1 cellular context compared by ENCODE assay signal in the genomic region with DNA sequence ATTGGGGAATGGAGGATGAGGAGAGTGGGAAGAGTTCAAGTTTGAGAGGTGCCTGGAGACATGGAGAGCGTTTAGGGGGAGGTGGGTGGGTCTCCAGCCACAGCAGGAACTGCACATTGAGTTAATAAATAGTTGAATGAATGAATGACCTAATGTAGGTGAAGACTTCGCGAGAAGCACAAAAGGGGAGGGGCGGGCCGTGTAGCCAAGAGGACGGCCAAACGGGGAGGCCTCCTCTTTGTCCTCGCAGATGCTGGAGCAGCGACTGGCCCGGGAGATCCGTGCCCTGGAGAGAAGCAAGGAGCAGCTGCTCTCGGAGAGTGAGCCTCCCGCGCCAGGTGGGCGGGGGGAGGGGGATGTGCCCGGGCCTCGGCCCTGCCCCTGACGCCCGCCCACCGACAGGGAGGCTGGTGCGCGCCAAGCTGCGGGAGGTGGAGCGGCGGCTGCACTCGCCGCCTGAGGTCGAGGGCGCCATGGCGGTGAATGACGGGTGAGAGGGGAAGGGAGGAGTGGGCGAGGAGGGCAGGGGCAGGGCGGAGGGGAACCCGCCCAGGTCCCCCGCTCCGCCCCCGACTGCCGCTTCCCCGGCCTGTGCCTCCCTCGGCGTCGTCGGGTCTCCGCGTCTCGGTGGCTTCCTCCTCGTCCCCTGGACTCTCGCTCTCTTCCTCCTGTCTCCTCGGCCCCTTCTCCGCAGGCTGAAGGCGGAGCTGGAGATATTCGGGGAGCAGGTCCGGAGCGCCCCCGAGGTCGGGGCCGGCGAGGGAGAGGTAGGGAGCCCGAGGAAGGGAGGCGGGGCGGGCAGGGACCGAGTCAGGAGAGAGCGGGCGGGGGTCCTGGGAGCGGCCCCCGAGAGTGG.
TF ChIP-seq lines count a peak whose summit lies in the region.

No MANE protein-coding gene starts in this region.

TF ChIP-seq in GM12878, 131 proteins besides CTCF, POLR2A, EP300 and RAD21 (continued from another document and continues in another):
- TF ChIP-seq, protein P1, sequence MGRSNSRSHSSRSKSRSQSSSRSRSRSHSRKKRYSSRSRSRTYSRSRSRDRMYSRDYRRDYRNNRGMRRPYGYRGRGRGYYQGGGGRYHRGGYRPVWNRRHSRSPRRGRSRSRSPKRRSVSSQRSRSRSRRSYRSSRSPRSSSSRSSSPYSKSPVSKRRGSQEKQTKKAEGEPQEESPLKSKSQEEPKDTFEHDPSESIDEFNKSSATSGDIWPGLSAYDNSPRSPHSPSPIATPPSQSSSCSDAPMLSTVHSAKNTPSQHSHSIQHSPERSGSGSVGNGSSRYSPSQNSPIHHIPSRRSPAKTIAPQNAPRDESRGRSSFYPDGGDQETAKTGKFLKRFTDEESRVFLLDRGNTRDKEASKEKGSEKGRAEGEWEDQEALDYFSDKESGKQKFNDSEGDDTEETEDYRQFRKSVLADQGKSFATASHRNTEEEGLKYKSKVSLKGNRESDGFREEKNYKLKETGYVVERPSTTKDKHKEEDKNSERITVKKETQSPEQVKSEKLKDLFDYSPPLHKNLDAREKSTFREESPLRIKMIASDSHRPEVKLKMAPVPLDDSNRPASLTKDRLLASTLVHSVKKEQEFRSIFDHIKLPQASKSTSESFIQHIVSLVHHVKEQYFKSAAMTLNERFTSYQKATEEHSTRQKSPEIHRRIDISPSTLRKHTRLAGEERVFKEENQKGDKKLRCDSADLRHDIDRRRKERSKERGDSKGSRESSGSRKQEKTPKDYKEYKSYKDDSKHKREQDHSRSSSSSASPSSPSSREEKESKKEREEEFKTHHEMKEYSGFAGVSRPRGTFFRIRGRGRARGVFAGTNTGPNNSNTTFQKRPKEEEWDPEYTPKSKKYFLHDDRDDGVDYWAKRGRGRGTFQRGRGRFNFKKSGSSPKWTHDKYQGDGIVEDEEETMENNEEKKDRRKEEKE (IDR thresholded peaks at IDR 0.05), result no peak
- TF ChIP-seq SP1 (IDR thresholded peaks at IDR 0.05; ENCODE audit: low read depth, low read length) (no peak), NR2F1 (conservative IDR thresholded peaks at IDR 0.05) (peak; percentile 60), KAT2A (conservative IDR thresholded peaks at IDR 0.05; ENCODE audit: control insufficient read depth, low read depth, low read length) (no peak), TCF7 (IDR thresholded peaks at IDR 0.05; ENCODE audit: borderline replicate concordance) (no peak), SUZ12 (IDR thresholded peaks at IDR 0.05; ENCODE audit: unreplicated experiment) (no peak), FOS (IDR thresholded peaks at IDR 0.05; ENCODE audit: borderline replicate concordance, extremely low read depth, insufficient read length) (no peak), HDGF (IDR thresholded peaks at IDR 0.05) (no peak), HCFC1 (IDR thresholded peaks at IDR 0.05; ENCODE audit: low read length) (no peak), EGR1 (IDR thresholded peaks at IDR 0.05; ENCODE audit: borderline replicate concordance in 1 of 2, low read depth in 2 of 2, low read length in 2 of 2) (peak in 1 of 2 experiments; percentile 77; a peak in 2 of 3 replicates), ASH2L (IDR thresholded peaks at IDR 0.05; ENCODE audit: borderline replicate concordance, low read depth) (no peak), SMC3 (IDR thresholded peaks at IDR 0.05; ENCODE audit: borderline replicate concordance, low read length) (no peak), NR2C1 (IDR thresholded peaks at IDR 0.05) (no peak), ZSCAN29 (IDR thresholded peaks at IDR 0.05) (no peak), ZNF24 (IDR thresholded peaks at IDR 0.05) (peak; percentile 89), EZH2 (IDR thresholded peaks at IDR 0.05; ENCODE audit: borderline replicate concordance, control insufficient read depth, low read depth, low read length) (no peak), BCL11A (IDR thresholded peaks at IDR 0.05; ENCODE audit: low read depth, low read length) (no peak), ETV6 (conservative IDR thresholded peaks at IDR 0.05 in 1 of 2, IDR thresholded peaks at IDR 0.05 in 1 of 2; ENCODE audit: borderline replicate concordance in 1 of 2, low read depth in 1 of 2) (no peak), MTA2 (IDR thresholded peaks at IDR 0.05; ENCODE audit: low read depth) (no peak), JUND (IDR thresholded peaks at IDR 0.05; ENCODE audit: low read depth, low read length) (no peak), TBL1XR1 (IDR thresholded peaks at IDR 0.05; ENCODE audit: low read depth, low read length) (no peak), MEF2A (IDR thresholded peaks at IDR 0.05; ENCODE audit: insufficient read depth, low read depth, low read length) (no peak), ZNF274 (IDR thresholded peaks at IDR 0.05; ENCODE audit: insufficient read depth, insufficient read length) (no peak), JUNB (IDR thresholded peaks at IDR 0.05) (no peak), STAT3 (IDR thresholded peaks at IDR 0.05; ENCODE audit: low read depth, low read length) (no peak)
- TF ChIP-seq, protein P2, sequence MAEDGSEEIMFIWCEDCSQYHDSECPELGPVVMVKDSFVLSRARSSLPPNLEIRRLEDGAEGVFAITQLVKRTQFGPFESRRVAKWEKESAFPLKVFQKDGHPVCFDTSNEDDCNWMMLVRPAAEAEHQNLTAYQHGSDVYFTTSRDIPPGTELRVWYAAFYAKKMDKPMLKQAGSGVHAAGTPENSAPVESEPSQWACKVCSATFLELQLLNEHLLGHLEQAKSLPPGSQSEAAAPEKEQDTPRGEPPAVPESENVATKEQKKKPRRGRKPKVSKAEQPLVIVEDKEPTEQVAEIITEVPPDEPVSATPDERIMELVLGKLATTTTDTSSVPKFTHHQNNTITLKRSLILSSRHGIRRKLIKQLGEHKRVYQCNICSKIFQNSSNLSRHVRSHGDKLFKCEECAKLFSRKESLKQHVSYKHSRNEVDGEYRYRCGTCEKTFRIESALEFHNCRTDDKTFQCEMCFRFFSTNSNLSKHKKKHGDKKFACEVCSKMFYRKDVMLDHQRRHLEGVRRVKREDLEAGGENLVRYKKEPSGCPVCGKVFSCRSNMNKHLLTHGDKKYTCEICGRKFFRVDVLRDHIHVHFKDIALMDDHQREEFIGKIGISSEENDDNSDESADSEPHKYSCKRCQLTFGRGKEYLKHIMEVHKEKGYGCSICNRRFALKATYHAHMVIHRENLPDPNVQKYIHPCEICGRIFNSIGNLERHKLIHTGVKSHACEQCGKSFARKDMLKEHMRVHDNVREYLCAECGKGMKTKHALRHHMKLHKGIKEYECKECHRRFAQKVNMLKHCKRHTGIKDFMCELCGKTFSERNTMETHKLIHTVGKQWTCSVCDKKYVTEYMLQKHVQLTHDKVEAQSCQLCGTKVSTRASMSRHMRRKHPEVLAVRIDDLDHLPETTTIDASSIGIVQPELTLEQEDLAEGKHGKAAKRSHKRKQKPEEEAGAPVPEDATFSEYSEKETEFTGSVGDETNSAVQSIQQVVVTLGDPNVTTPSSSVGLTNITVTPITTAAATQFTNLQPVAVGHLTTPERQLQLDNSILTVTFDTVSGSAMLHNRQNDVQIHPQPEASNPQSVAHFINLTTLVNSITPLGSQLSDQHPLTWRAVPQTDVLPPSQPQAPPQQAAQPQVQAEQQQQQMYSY (CRISPR knock-in tag; IDR thresholded peaks at IDR 0.05), result no peak
- TF ChIP-seq, protein P3, sequence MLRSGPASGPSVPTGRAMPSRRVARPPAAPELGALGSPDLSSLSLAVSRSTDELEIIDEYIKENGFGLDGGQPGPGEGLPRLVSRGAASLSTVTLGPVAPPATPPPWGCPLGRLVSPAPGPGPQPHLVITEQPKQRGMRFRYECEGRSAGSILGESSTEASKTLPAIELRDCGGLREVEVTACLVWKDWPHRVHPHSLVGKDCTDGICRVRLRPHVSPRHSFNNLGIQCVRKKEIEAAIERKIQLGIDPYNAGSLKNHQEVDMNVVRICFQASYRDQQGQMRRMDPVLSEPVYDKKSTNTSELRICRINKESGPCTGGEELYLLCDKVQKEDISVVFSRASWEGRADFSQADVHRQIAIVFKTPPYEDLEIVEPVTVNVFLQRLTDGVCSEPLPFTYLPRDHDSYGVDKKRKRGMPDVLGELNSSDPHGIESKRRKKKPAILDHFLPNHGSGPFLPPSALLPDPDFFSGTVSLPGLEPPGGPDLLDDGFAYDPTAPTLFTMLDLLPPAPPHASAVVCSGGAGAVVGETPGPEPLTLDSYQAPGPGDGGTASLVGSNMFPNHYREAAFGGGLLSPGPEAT (IDR thresholded peaks at IDR 0.05; ENCODE audit: low read depth), result peak; percentile 34; the same call in 1 of the 2 replicates
- TF ChIP-seq, protein P4, sequence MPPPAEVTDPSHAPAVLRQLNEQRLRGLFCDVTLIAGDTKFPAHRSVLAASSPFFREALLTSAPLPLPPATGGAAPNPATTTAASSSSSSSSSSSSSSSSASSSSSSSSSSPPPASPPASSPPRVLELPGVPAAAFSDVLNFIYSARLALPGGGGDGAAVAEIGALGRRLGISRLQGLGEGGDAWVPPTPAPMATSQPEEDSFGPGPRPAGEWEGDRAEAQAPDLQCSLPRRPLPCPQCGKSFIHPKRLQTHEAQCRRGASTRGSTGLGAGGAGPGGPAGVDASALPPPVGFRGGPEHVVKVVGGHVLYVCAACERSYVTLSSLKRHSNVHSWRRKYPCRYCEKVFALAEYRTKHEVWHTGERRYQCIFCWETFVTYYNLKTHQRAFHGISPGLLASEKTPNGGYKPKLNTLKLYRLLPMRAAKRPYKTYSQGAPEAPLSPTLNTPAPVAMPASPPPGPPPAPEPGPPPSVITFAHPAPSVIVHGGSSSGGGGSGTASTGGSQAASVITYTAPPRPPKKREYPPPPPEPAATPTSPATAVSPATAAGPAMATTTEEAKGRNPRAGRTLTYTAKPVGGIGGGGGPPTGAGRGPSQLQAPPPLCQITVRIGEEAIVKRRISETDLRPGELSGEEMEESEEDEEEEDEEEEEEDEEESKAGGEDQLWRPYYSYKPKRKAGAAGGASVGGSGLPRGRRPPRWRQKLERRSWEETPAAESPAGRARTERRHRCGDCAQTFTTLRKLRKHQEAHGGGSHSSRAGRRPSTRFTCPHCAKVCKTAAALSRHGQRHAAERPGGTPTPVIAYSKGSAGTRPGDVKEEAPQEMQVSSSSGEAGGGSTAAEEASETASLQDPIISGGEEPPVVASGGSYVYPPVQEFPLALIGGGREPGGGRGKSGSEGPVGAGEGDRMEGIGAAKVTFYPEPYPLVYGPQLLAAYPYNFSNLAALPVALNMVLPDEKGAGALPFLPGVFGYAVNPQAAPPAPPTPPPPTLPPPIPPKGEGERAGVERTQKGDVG (CRISPR knock-in tag; IDR thresholded peaks at IDR 0.05), result no peak
- TF ChIP-seq, protein P5, sequence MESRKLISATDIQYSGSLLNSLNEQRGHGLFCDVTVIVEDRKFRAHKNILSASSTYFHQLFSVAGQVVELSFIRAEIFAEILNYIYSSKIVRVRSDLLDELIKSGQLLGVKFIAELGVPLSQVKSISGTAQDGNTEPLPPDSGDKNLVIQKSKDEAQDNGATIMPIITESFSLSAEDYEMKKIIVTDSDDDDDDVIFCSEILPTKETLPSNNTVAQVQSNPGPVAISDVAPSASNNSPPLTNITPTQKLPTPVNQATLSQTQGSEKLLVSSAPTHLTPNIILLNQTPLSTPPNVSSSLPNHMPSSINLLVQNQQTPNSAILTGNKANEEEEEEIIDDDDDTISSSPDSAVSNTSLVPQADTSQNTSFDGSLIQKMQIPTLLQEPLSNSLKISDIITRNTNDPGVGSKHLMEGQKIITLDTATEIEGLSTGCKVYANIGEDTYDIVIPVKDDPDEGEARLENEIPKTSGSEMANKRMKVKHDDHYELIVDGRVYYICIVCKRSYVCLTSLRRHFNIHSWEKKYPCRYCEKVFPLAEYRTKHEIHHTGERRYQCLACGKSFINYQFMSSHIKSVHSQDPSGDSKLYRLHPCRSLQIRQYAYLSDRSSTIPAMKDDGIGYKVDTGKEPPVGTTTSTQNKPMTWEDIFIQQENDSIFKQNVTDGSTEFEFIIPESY (IDR thresholded peaks at IDR 0.05), result no peak
- TF ChIP-seq, protein P6, sequence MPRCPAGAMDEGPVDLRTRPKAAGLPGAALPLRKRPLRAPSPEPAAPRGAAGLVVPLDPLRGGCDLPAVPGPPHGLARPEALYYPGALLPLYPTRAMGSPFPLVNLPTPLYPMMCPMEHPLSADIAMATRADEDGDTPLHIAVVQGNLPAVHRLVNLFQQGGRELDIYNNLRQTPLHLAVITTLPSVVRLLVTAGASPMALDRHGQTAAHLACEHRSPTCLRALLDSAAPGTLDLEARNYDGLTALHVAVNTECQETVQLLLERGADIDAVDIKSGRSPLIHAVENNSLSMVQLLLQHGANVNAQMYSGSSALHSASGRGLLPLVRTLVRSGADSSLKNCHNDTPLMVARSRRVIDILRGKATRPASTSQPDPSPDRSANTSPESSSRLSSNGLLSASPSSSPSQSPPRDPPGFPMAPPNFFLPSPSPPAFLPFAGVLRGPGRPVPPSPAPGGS (IDR thresholded peaks at IDR 0.05; ENCODE audit: borderline replicate concordance, insufficient read depth, low read depth, low read length, poor library complexity, severe bottlenecking), result no peak
- TF ChIP-seq, protein P7, sequence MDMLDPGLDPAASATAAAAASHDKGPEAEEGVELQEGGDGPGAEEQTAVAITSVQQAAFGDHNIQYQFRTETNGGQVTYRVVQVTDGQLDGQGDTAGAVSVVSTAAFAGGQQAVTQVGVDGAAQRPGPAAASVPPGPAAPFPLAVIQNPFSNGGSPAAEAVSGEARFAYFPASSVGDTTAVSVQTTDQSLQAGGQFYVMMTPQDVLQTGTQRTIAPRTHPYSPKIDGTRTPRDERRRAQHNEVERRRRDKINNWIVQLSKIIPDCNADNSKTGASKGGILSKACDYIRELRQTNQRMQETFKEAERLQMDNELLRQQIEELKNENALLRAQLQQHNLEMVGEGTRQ (IDR thresholded peaks at IDR 0.05; ENCODE audit: borderline replicate concordance, low read depth, low read length), result no peak
- TF ChIP-seq, protein P8, sequence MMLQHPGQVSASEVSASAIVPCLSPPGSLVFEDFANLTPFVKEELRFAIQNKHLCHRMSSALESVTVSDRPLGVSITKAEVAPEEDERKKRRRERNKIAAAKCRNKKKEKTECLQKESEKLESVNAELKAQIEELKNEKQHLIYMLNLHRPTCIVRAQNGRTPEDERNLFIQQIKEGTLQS (IDR thresholded peaks at IDR 0.05; ENCODE audit: borderline replicate concordance, extremely low read depth, low read depth, low read length), result no peak
- TF ChIP-seq, protein P9, sequence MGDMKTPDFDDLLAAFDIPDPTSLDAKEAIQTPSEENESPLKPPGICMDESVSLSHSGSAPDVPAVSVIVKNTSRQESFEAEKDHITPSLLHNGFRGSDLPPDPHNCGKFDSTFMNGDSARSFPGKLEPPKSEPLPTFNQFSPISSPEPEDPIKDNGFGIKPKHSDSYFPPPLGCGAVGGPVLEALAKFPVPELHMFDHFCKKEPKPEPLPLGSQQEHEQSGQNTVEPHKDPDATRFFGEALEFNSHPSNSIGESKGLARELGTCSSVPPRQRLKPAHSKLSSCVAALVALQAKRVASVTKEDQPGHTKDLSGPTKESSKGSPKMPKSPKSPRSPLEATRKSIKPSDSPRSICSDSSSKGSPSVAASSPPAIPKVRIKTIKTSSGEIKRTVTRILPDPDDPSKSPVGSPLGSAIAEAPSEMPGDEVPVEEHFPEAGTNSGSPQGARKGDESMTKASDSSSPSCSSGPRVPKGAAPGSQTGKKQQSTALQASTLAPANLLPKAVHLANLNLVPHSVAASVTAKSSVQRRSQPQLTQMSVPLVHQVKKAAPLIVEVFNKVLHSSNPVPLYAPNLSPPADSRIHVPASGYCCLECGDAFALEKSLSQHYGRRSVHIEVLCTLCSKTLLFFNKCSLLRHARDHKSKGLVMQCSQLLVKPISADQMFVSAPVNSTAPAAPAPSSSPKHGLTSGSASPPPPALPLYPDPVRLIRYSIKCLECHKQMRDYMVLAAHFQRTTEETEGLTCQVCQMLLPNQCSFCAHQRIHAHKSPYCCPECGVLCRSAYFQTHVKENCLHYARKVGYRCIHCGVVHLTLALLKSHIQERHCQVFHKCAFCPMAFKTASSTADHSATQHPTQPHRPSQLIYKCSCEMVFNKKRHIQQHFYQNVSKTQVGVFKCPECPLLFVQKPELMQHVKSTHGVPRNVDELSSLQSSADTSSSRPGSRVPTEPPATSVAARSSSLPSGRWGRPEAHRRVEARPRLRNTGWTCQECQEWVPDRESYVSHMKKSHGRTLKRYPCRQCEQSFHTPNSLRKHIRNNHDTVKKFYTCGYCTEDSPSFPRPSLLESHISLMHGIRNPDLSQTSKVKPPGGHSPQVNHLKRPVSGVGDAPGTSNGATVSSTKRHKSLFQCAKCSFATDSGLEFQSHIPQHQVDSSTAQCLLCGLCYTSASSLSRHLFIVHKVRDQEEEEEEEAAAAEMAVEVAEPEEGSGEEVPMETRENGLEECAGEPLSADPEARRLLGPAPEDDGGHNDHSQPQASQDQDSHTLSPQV (IDR thresholded peaks at IDR 0.05), result no peak
